ENCODE assay signal across 8 cellular contexts in genomic region chr13:75326173-75327131, GRCh38.
A peak's percentile ranks its signal among the peaks of the same experiment; 100 is the strongest.
DNase-seq lines count a peak whose midpoint lies in the region; ATAC-seq and FAIRE-seq lines count a peak whose summit lies in the region.

No MANE protein-coding gene starts in this region.

- H3K9me3 Mint-ChIP-seq in effector memory CD8-positive, alpha-beta T cell = no peaks in the 10 kb centered on the region

- peak overlapping the region in 17 of 21 experiments; percentile 3 to 86 (median 60) for H3K27ac ChIP-seq in skin epidermis
- H3K27ac ChIP-seq in caudate nucleus (ENCODE audit: low read depth, low read length) = no peak overlapping the region

- peaks cover 12 to 19% of the 10 kb centered on the region in 2 donors for H3K4me1 Mint-ChIP-seq in effector memory CD8-positive, alpha-beta T cell (ENCODE audit: low read depth in 2 of 2)

- H3K4me3 ChIP-seq in skin epidermis = peak overlapping the region in 6 of 7 experiments; percentile 12 to 30 (median 16)

- H3K27me3 Mint-ChIP-seq in effector memory CD8-positive, alpha-beta T cell = peaks cover 0 to 6% of the 10 kb centered on the region in 2 donors

- no peak for FAIRE-seq in frontal cortex (lab: Jason Lieb, UNC)

- peak overlapping the region; percentile 88 to 91 for H3K4me3 Mint-ChIP-seq in effector memory CD8-positive, alpha-beta T cell

- peak; percentile 88 for ATAC-seq in HG03108 (IDR thresholded peaks at IDR 0.05; ENCODE audit: unreplicated experiment)
- ATAC-seq in effector memory CD8-positive, alpha-beta T cell (replicated peaks) = peak; percentile 87

- peak; percentile 12 for DNase-seq in GM19238 (ENCODE audit: insufficient read length, low spot score)
- peak; percentile 17 for DNase-seq in activated CD4-positive, alpha-beta T cell treated with anti-CD3 and anti-CD28 coated beads for 1 hour
- peak; percentile 6 to 37 (median 11) for DNase-seq in effector memory CD8-positive, alpha-beta T cell
- no peak for DNase-seq in epidermal melanocyte (ENCODE audit: insufficient read length, low spot score)
- no peak for DNase-seq in frontal cortex (ENCODE audit: low spot score in 2 of 2)
- DNase-seq in caudate nucleus (lab: John Stamatoyannopoulos, UW) = no peak

- H3K36me3 Mint-ChIP-seq in effector memory CD8-positive, alpha-beta T cell (ENCODE audit: insufficient read depth) = peaks cover 5% of the 10 kb centered on the region

- peak overlapping the region; percentile 92 to 93 for H3K27ac Mint-ChIP-seq in effector memory CD8-positive, alpha-beta T cell

Comparison
In these comparisons a context has a peak if more than half of its experiments do, and no peak if none do; other contexts are left out.
1. DNase-seq: peak in GM19238 (single experiment), activated CD4-positive, alpha-beta T cell treated with anti-CD3 and anti-CD28 coated beads for 1 hour (single experiment) and effector memory CD8-positive, alpha-beta T cell (3 of 3); none in epidermal melanocyte (single experiment), frontal cortex (0 of 2) and caudate nucleus (0 of 61).